In the genomic region with DNA sequence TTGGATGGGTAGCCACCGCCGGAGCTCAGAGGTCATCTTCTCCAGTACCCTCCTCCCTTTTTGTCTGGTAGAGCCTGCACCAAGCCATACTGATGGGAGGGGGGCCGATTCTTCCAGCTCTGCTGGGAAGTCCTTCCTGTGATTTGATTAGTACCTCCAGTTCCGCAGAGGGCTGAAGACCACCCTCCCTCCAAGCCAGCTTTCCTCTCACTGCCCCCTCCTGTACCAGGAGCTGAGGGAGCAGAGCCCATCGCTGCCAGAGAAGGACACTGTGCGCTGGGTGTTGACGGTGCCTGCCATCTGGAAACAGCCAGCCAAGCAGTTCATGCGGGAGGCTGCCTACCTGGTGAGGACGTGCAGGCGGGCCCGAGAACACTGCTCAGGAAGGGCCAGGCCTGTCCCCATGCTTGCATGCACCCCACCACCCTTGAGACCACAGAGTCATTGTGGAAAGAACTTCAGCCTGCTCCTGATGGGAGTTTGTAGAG, we compare ENCODE assay signal across 2 cellular contexts.
TF ChIP-seq lines count a peak whose summit lies in the region.

No MANE protein-coding gene starts in this region.

TF ChIP-seq in HepG2, 621 proteins besides CTCF, POLR2A, EP300 and RAD21 (continues in another document):
- TF ChIP-seq GATAD2A (CRISPR knock-in tag; IDR thresholded peaks at IDR 0.05), result no peak
- TF ChIP-seq ESRRA (CRISPR knock-in tag; IDR thresholded peaks at IDR 0.05; ENCODE audit: low read depth), result no peak
- TF ChIP-seq RXRB (CRISPR knock-in tag; IDR thresholded peaks at IDR 0.05; ENCODE audit: borderline replicate concordance), result no peak
- 0 out of 2 replicates have a peak, but pooled peaks have one; percentile 2 for TF ChIP-seq ZNF788 (CRISPR knock-in tag; IDR thresholded peaks at IDR 0.05; ENCODE audit: borderline replicate concordance)
- no peak for TF ChIP-seq ZNF777 (CRISPR knock-in tag; IDR thresholded peaks at IDR 0.05)
- 0 out of 2 replicates have a peak, but pooled peaks have one; percentile 13 for TF ChIP-seq ZNF292 (CRISPR knock-in tag; IDR thresholded peaks at IDR 0.05; ENCODE audit: borderline replicate concordance, low read depth)
- TF ChIP-seq AHR (CRISPR knock-in tag; IDR thresholded peaks at IDR 0.05), result no peak
- no peak for TF ChIP-seq THRA (CRISPR knock-in tag; IDR thresholded peaks at IDR 0.05; ENCODE audit: borderline replicate concordance)
- no peak for TF ChIP-seq CREB1 (IDR thresholded peaks at IDR 0.05)
- TF ChIP-seq CREB1 (CRISPR knock-in tag; IDR thresholded peaks at IDR 0.05), result no peak
- TF ChIP-seq CCAR2 (optimal IDR thresholded peaks at IDR 0.05; ENCODE audit: low read depth, low read length), result no peak
- peak; percentile 27 for TF ChIP-seq AGO1 (IDR thresholded peaks at IDR 0.05; ENCODE audit: low read depth, low read length, poor library complexity, severe bottlenecking)
- TF ChIP-seq HDAC1 (CRISPR knock-in tag; IDR thresholded peaks at IDR 0.05), result no peak
- no peak for TF ChIP-seq ZBTB49 (CRISPR knock-in tag; IDR thresholded peaks at IDR 0.05; ENCODE audit: borderline replicate concordance)
- TF ChIP-seq ZNF430 (CRISPR knock-in tag; IDR thresholded peaks at IDR 0.05), result 0 out of 2 replicates have a peak, but pooled peaks have one; percentile 10
- TF ChIP-seq, protein P1, sequence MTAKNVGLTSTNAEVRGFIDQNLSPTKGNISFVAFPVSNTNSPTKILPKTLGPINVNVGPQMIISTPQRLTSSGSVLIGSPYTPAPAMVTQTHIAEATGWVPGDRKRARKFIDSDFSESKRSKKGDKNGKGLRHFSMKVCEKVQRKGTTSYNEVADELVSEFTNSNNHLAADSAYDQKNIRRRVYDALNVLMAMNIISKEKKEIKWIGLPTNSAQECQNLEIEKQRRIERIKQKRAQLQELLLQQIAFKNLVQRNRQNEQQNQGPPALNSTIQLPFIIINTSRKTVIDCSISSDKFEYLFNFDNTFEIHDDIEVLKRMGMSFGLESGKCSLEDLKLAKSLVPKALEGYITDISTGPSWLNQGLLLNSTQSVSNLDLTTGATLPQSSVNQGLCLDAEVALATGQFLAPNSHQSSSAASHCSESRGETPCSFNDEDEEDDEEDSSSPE (CRISPR knock-in tag; IDR thresholded peaks at IDR 0.05), result no peak
- TF ChIP-seq, protein P2, sequence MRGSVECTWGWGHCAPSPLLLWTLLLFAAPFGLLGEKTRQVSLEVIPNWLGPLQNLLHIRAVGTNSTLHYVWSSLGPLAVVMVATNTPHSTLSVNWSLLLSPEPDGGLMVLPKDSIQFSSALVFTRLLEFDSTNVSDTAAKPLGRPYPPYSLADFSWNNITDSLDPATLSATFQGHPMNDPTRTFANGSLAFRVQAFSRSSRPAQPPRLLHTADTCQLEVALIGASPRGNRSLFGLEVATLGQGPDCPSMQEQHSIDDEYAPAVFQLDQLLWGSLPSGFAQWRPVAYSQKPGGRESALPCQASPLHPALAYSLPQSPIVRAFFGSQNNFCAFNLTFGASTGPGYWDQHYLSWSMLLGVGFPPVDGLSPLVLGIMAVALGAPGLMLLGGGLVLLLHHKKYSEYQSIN (CRISPR knock-in tag; IDR thresholded peaks at IDR 0.05; ENCODE audit: borderline replicate concordance), result no peak
- TF ChIP-seq ERF (CRISPR knock-in tag; IDR thresholded peaks at IDR 0.05), result no peak
- TF ChIP-seq, protein P3, sequence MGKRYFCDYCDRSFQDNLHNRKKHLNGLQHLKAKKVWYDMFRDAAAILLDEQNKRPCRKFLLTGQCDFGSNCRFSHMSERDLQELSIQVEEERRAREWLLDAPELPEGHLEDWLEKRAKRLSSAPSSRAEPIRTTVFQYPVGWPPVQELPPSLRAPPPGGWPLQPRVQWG (CRISPR knock-in tag; IDR thresholded peaks at IDR 0.05; ENCODE audit: borderline replicate concordance, low read depth), result no peak
- TF ChIP-seq FOSL1 (CRISPR knock-in tag; IDR thresholded peaks at IDR 0.05; ENCODE audit: borderline replicate concordance), result no peak
- TF ChIP-seq MTA1 (CRISPR knock-in tag; IDR thresholded peaks at IDR 0.05; ENCODE audit: borderline replicate concordance), result no peak
- no peak for TF ChIP-seq THAP11 (CRISPR knock-in tag; IDR thresholded peaks at IDR 0.05)
- no peak for TF ChIP-seq RBFOX2 (IDR thresholded peaks at IDR 0.05; ENCODE audit: low read depth, low read length)
- TF ChIP-seq NRL (CRISPR knock-in tag; IDR thresholded peaks at IDR 0.05; ENCODE audit: borderline replicate concordance), result 0 out of 2 replicates have a peak, but pooled peaks have one; percentile 17
- TF ChIP-seq HDAC2 (CRISPR knock-in tag; IDR thresholded peaks at IDR 0.05), result no peak
- TF ChIP-seq ZC3H4 (CRISPR knock-in tag; IDR thresholded peaks at IDR 0.05; ENCODE audit: borderline replicate concordance), result no peak
- TF ChIP-seq KLF12 (CRISPR knock-in tag; IDR thresholded peaks at IDR 0.05; ENCODE audit: borderline replicate concordance), result no peak
- no peak for TF ChIP-seq ZNF225 (CRISPR knock-in tag; IDR thresholded peaks at IDR 0.05)
- TF ChIP-seq HIVEP1 (CRISPR knock-in tag; IDR thresholded peaks at IDR 0.05), result no peak
- TF ChIP-seq CEBPB (IDR thresholded peaks at IDR 0.05; ENCODE audit: borderline replicate concordance, low read depth, low read length), result no peak
- TF ChIP-seq ZNF577 (CRISPR knock-in tag; IDR thresholded peaks at IDR 0.05; ENCODE audit: borderline replicate concordance, low read depth), result no peak

TF ChIP-seq in WTC11, 78 proteins besides CTCF, POLR2A, EP300 and RAD21:
- TF ChIP-seq ZNF263 (CRISPR knock-in tag; IDR thresholded peaks at IDR 0.05; ENCODE audit: low read depth) (no peak), ZNF138 (CRISPR knock-in tag; conservative IDR thresholded peaks at IDR 0.05) (peak; percentile 79; the same call in 1 of the 2 replicates), TEAD1 (CRISPR knock-in tag; IDR thresholded peaks at IDR 0.05) (no peak)
